Comparison of ENCODE assay signal across 8 cellular contexts in the genomic region with DNA sequence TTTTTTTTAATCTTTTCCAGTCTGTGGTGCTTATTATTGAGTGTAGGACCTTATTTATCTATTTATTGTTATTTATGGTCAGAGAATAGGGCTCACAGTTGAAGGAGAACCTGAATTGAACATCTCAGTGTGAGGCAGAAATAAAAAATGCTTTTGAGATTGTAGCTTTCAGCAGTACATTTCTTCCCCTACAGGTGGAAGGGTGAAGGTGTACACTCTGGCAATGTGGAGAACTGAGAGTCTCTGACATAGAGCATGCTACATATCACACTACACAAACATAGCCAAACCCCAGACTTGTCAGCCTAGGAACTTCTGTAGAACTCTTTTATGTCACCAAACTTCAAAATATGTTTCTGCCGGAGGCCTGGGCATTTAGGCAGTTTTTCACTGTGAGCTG.
DNase-seq lines count a peak whose midpoint lies in the region; ATAC-seq, FAIRE-seq and TF ChIP-seq lines count a peak whose summit lies in the region.

No MANE protein-coding gene starts in this region.

- H3K79me2 ChIP-seq in MM.1S (ENCODE audit: low read length) (no peaks in the 10 kb centered on the region), keratinocyte (ENCODE audit: control insufficient read depth, insufficient read depth, low read length) (no peaks in the 10 kb centered on the region)

- in situ Hi-C loops in GM13976 (cut with MboI; ENCODE audit: low sequenced_read_pairs, unreplicated experiment) (loop anchor here (10.0 to 25.0 kb wide), 4 partner anchors 264 to 939 kb away; no protein-coding TSS in a partner anchor), KBM-7 (cut with MboI; ENCODE audit: low pct_unique_long_range_greater_than_20kb, low sequenced_read_pairs) (no loop called here)

- H3K27ac ChIP-seq in MM.1S (ENCODE audit: low read length) (no peak overlapping the region), keratinocyte (ENCODE audit: control insufficient read depth, insufficient read depth, low read length) (no peak overlapping the region)

- H3K4me3 ChIP-seq in MM.1S (ENCODE audit: low read length), result no peak overlapping the region
- H3K4me3 ChIP-seq in keratinocyte (ENCODE audit: control insufficient read depth in 2 of 3, extremely low read depth in 1 of 3, insufficient read depth in 2 of 3, low read depth in 1 of 3, low read length in 3 of 3), result no peak overlapping the region

- peak; percentile 77 for ATAC-seq in GM21528 (IDR thresholded peaks at IDR 0.05; ENCODE audit: low FRiP score, unreplicated experiment)

- TF ChIP-seq CTCF in GM13976 (IDR thresholded peaks at IDR 0.05; ENCODE audit: borderline replicate concordance, control extremely low read depth, extremely low read depth, insufficient read depth, missing control alignments) (peak; percentile 51), MM.1S (IDR thresholded peaks at IDR 0.05; ENCODE audit: low read length) (peak; percentile 36), keratinocyte (optimal IDR thresholded peaks at IDR 0.05 in 1 of 3, IDR thresholded peaks at IDR 0.05 in 1 of 3, conservative IDR thresholded peaks at IDR 0.05 in 1 of 3; ENCODE audit: extremely low read depth in 1 of 3, insufficient read depth in 2 of 3, low read length in 3 of 3) (peak; percentile 38 to 53 (median 43))

- H3K9me3 ChIP-seq in MM.1S (replicated peaks; ENCODE audit: insufficient read depth, low read length) (no peaks in the 10 kb centered on the region), keratinocyte (ENCODE audit: control insufficient read depth, low read depth, low read length) (no peaks in the 10 kb centered on the region)

- H3K9me2 ChIP-seq in MM.1S (replicated peaks; ENCODE audit: insufficient read depth, low read length), result no peaks in the 10 kb centered on the region

- H4K20me1 ChIP-seq in MM.1S (ENCODE audit: insufficient read depth, low read length) (no peaks in the 10 kb centered on the region), keratinocyte (ENCODE audit: control insufficient read depth, extremely low read depth, insufficient read depth, low read length) (no peaks in the 10 kb centered on the region)

- H2AFZ ChIP-seq in MM.1S (ENCODE audit: low read length) (no peak overlapping the region), keratinocyte (ENCODE audit: control insufficient read depth, low read length) (no peak overlapping the region)

- H3K27me3 ChIP-seq in MM.1S (replicated peaks; ENCODE audit: insufficient read depth, low read length) (no peaks in the 10 kb centered on the region), keratinocyte (ENCODE audit: control insufficient read depth, extremely low read depth, insufficient read depth, low read length) (no peaks in the 10 kb centered on the region)

- H3K36me3 ChIP-seq in MM.1S (replicated peaks; ENCODE audit: insufficient read depth, low read length), result no peaks in the 10 kb centered on the region
- H3K36me3 ChIP-seq in keratinocyte (ENCODE audit: control insufficient read depth in 2 of 2, extremely low read depth in 1 of 2, insufficient read depth in 2 of 2, low read length in 2 of 2), result no peaks in the 10 kb centered on the region

- H3K4me2 ChIP-seq in MM.1S (ENCODE audit: low read depth, low read length) (no peak overlapping the region), keratinocyte (ENCODE audit: control insufficient read depth, extremely low read depth, insufficient read depth, low read depth, low read length) (no peak overlapping the region)

- no peaks in the 10 kb centered on the region for H3K4me1 ChIP-seq in MM.1S (ENCODE audit: low read length)
- peaks cover 9% of the 10 kb centered on the region for H3K4me1 ChIP-seq in keratinocyte (ENCODE audit: control insufficient read depth, extremely low read depth, insufficient read depth, low read length)

- H3F3A ChIP-seq in MM.1S (ENCODE audit: insufficient read depth, low read length), result no peaks in the 10 kb centered on the region

- H3K9ac ChIP-seq in MM.1S (ENCODE audit: low read length) (no peak overlapping the region), keratinocyte (ENCODE audit: control insufficient read depth, extremely low read depth, insufficient read depth, low read length) (no peak overlapping the region)

- H3K9me1 ChIP-seq in keratinocyte (ENCODE audit: control insufficient read depth, extremely low read depth, insufficient read depth, low read length), result no peaks in the 10 kb centered on the region

- FAIRE-seq in keratinocyte (lab: Jason Lieb, UNC), result peak; percentile 23

- dilution Hi-C loops in keratinocyte (cut with MboI; ENCODE audit: extremely low pct_ligation_motif_present, low sequenced_read_pairs), result no loop called here

- DNase-seq in GM13976 (ENCODE audit: low spot score) (no peak), MM.1S (peak; percentile 15), keratinocyte (ENCODE audit: low read depth, low spot score) (no peak), KBM-7 (no peak), NCI-H1092 (lab: John Stamatoyannopoulos, UW) (no peak)
- no peak for DNase-seq in stimulated activated CD4-positive, alpha-beta T cell treated with anti-CD3 and anti-CD28 coated beads, Interleukin-15, amount 100 ng/mL, for 24 hours
- no peak for DNase-seq in activated T-cell treated with anti-CD3 and anti-CD28 coated beads, Interleukin-2, amount 50 U/mL, for 1 hour
